28 cellular contexts compared by ENCODE assay signal in the genomic region with DNA sequence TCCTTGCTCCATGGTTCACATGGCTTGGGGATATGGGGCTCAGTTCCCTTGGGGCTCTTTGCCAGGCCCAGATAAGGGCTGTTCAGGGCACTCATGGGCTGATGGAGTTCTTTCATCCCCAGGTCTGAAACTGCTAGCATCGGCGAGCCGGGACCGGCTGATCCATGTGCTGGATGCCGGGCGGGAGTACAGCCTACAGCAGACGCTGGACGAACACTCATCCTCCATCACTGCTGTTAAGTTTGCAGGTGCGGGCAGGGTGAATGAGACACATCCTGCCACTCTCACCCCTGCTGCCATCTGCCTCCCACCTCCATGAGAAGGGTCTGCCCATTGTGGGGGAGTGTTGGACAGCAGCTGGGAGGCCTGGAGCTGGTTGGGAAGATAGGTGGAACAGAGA.
"Had no signal": no experiment of that assay in that cellular context is flagged by ENCODE, and none has a peak within 500 bp of the region (broad histone marks: within the 10 kb centered on the region; RNA-seq: fewer than 3 reads in every experiment).

No MANE protein-coding gene starts in this region.

- H3K36me3 ChIP-seq: neural progenitor cell had no signal

- H2AFZ ChIP-seq: neural progenitor cell had no signal

- H3K9me3 ChIP-seq: neutrophil, pancreas, prostate gland, right lobe of liver, sigmoid colon, stomach, thoracic aorta, thyroid gland, tibial nerve, upper lobe of left lung, vagina had no signal

- H3K9me3 Mint-ChIP-seq: naive thymus-derived CD4-positive, alpha-beta T cell; natural killer cell; nephron; neural progenitor cell; stimulated activated naive B cell treated with anti-CD40 and anti-IgM and Interleukin-4, amounts not matched to agents 10 μg/mL and 1 μg/mL and 100 μg/mL, for 72 hours; stimulated activated naive CD8-positive, alpha-beta T cell treated with anti-CD3 and anti-CD28 coated beads, Interleukin-15, Interleukin-2, amounts not matched to agents 100 ng/mL and 50 ng/mL, for 24 hours had no signal

- H3K4me1 Mint-ChIP-seq: nephron had no signal

- H3K27me3 ChIP-seq: neural progenitor cell, neutrophil, pancreas, right lobe of liver, sigmoid colon, stomach, thyroid gland, tibial nerve, upper lobe of left lung, vagina had no signal

- H3K4me1 ChIP-seq: neural progenitor cell, prostate gland, right lobe of liver, sigmoid colon, thyroid gland, upper lobe of left lung, vagina had no signal

- H3K4me3 ChIP-seq: neural progenitor cell, pancreas, prostate gland, right lobe of liver, sigmoid colon, stomach, thoracic aorta, thyroid gland, tibial nerve, upper lobe of left lung, vagina had no signal

- H3K4me3 Mint-ChIP-seq: naive thymus-derived CD4-positive, alpha-beta T cell; natural killer cell; nephron; neural progenitor cell; stimulated activated naive B cell treated with anti-CD40 and anti-IgM and Interleukin-4, amounts not matched to agents 10 μg/mL and 1 μg/mL and 100 μg/mL, for 72 hours; stimulated activated naive CD8-positive, alpha-beta T cell treated with anti-CD3 and anti-CD28 coated beads, Interleukin-15, Interleukin-2, amounts not matched to agents 100 ng/mL and 50 ng/mL, for 24 hours had no signal

- H3K27ac ChIP-seq: neural progenitor cell, neutrophil, pancreas, prostate gland, right lobe of liver, sigmoid colon, stomach, thoracic aorta, thyroid gland, tibial nerve, upper lobe of left lung, vagina had no signal

- H3K27ac Mint-ChIP-seq: naive thymus-derived CD4-positive, alpha-beta T cell; natural killer cell; nephron; neural progenitor cell; stimulated activated naive B cell treated with anti-CD40 and anti-IgM and Interleukin-4, amounts not matched to agents 10 μg/mL and 1 μg/mL and 100 μg/mL, for 72 hours; stimulated activated naive CD8-positive, alpha-beta T cell treated with anti-CD3 and anti-CD28 coated beads, Interleukin-15, Interleukin-2, amounts not matched to agents 100 ng/mL and 50 ng/mL, for 24 hours had no signal

- DNase-seq: naive thymus-derived CD4-positive, alpha-beta T cell; natural killer cell; nucleus accumbens; pancreas; retina; sigmoid colon; small intestine; stimulated activated CD4-positive, alpha-beta T cell treated with anti-CD3 and anti-CD28 coated beads, Interleukin-12 subunit alpha, Interleukin-12 subunit beta, amount 100 ng/mL, for 4 hours; stimulated activated CD4-positive, alpha-beta T cell treated with anti-CD3 and anti-CD28 coated beads, Interleukin-1b, Interleukin-23, amount 100 ng/mL, for 48 hours; stimulated activated CD4-positive, alpha-beta T cell treated with anti-CD3 and anti-CD28 coated beads, Interleukin-4, amount 100 ng/mL, for 1 hour; stimulated activated CD4-positive, alpha-beta T cell treated with anti-CD3 and anti-CD28 coated beads, Interleukin-4, amount 100 ng/mL, for 4 hours; stimulated activated CD8-positive, alpha-beta memory T cell treated with anti-CD3 and anti-CD28 coated beads, Interleukin-4, amount 100 ng/mL, for 48 hours; stimulated activated naive B cell treated with anti-CD40 and anti-IgM and Interleukin-4, amounts not matched to agents 10 μg/mL and 1 μg/mL and 100 μg/mL, for 72 hours; stimulated activated naive CD4-positive, alpha-beta T cell treated with Interleukin-2 at 50 U/mL for 16 hours; stomach; thyroid gland; trophoblast cell; upper lobe of left lung had no signal

- H3K9ac ChIP-seq: neural progenitor cell had no signal

- H3K4me2 ChIP-seq: neural progenitor cell had no signal

- ATAC-seq: naive thymus-derived CD4-positive, alpha-beta T cell; natural killer cell; pancreas; right cardiac atrium; right lobe of liver; stimulated activated naive B cell treated with anti-CD40 and anti-IgM and Interleukin-4, amounts not matched to agents 10 μg/mL and 1 μg/mL and 100 μg/mL, for 72 hours had no signal
